Comparison of ENCODE assay signal across 18 cellular contexts in the genomic region with DNA sequence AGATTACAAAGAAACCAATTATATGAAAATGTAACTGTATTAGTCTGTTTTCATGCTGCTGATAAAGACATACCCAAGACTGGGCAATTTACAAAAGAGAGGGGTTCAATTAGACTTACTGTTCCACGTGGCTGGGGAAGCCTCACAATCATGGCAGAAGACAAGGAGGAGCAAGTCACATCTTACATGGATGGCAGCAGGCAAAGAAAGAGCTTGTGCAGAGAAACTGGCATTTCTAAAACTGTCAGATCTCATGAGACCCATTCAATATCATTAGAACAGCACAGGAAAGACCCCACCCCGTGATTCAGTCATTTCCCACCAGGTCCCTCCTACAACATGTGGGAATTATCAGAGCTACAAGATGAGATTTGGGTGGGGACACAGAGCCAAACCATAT. TPM values are rescaled to one million over a fixed set of nuclear protein-coding genes. Genes with fewer than 3 reads are reported as not detected.
"Had no signal": no experiment of that assay in that cellular context is flagged by ENCODE, and none has a peak within 500 bp of the region (broad histone marks: within the 10 kb centered on the region; RNA-seq: fewer than 3 reads in every experiment).

No MANE protein-coding gene starts in this region.

RNA-seq across cellular contexts. Expression of gene MAS1, which starts 33.4 kb away (rescaled TPM):
- total RNA-seq: naive thymus-derived CD8-positive, alpha-beta T cell; natural killer cell; neural crest cell; occipital lobe; osteocyte; pancreas; progenitor cell of endocrine pancreas; psoas muscle; pulmonary artery endothelial cell; renal cortical epithelial cell; right atrium auricular region; right lobe of liver; sciatic nerve; sigmoid colon; smooth muscle cell; spleen had no signal
- polyA plus RNA-seq: naive thymus-derived CD8-positive, alpha-beta T cell; neural cell; psoas muscle; small intestine; smooth muscle cell had no signal
